ENCODE assay signal across 2 cellular contexts in genomic region chr20:51172558-51173428, GRCh38.
TF ChIP-seq lines count a peak whose summit lies in the region.

No MANE protein-coding gene starts in this region.

TF ChIP-seq in A549, 52 proteins besides CTCF, POLR2A, EP300 and RAD21 (continued from another document):
- no peak for TF ChIP-seq E2F6 (IDR thresholded peaks at IDR 0.05; ENCODE audit: borderline replicate concordance, low read depth)

TF ChIP-seq in GM23338, 12 proteins besides CTCF, POLR2A, EP300 and RAD21 (continued from another document):
- TF ChIP-seq ZNF462 (CRISPR knock-in tag; IDR thresholded peaks at IDR 0.05), result no peak
- no peak for TF ChIP-seq EZH2 (IDR thresholded peaks at IDR 0.05; ENCODE audit: low read depth, unreplicated experiment)
- TF ChIP-seq REST (IDR thresholded peaks at IDR 0.05; ENCODE audit: unreplicated experiment), result no peak
- no peak for TF ChIP-seq ZNF114 (CRISPR knock-in tag; IDR thresholded peaks at IDR 0.05)
- TF ChIP-seq EZH2phosphoT487 (IDR thresholded peaks at IDR 0.05; ENCODE audit: unreplicated experiment), result no peak
- no peak for TF ChIP-seq NANOG (IDR thresholded peaks at IDR 0.05; ENCODE audit: borderline replicate concordance)
